12 cellular contexts compared by ENCODE assay signal in the genomic region with DNA sequence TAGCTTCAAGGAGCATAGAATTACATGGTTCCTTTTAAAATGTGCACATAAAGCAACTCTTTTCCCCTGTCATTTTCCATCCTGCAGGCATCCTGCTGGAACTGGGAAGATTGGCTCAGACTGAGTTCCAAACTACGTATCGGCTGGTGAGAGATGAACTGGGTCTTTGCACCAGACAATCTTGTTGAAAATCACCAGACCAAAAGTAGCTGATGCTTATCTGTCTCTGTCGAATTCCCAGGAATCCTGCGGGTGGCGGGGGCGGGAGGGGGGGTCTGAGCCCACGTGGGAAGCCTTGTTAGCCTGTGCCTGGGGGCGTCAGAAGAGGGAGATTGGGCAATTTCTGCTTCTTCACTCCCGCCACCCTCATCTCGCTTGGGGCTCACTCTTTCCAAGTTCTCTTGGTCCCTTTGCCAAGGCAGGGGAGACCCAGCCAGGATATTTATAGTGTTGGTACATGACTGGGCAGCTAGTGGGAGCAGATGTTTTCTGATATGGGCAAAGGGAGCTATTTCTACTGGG.
DNase-seq lines count a peak whose midpoint lies in the region; ATAC-seq and TF ChIP-seq lines count a peak whose summit lies in the region.
"Had no signal": no experiment of that assay in that cellular context is flagged by ENCODE, and none has a peak within 500 bp of the region (broad histone marks: within the 10 kb centered on the region; RNA-seq: fewer than 3 reads in every experiment).

No MANE protein-coding gene starts in this region.

- H3K27me3 Mint-ChIP-seq in MCF 10A (ENCODE audit: insufficient read depth, unreplicated experiment) = no peaks in the 10 kb centered on the region
- H3K27me3 Mint-ChIP-seq in WTC11 (ENCODE audit: low read depth) = no peaks in the 10 kb centered on the region

- no peak for TF ChIP-seq EP300 in esophagus muscularis mucosa (IDR thresholded peaks at IDR 0.05)

- peak overlapping the region in 1 of 3 donors; percentile 32 for H3K4me3 ChIP-seq in breast epithelium
- no peak overlapping the region for H3K4me3 ChIP-seq in esophagus muscularis mucosa

- peaks cover 5% of the 10 kb centered on the region for H3K36me3 Mint-ChIP-seq in MCF 10A (ENCODE audit: insufficient read depth, unreplicated experiment)
- H3K36me3 Mint-ChIP-seq in WTC11 = no peaks in the 10 kb centered on the region

- no peak for TF ChIP-seq POLR2A in breast epithelium (IDR thresholded peaks at IDR 0.05)
- TF ChIP-seq POLR2A in esophagus muscularis mucosa (IDR thresholded peaks at IDR 0.05; ENCODE audit: low read depth) = no peak

- intact Hi-C loops in breast epithelium (cut with DNase I; ENCODE audit: low total_unique reads) (no loop called here), MCF 10A (cut with micrococcal nuclease) (no loop called here), esophagus muscularis mucosa (cut with DNase I) (loop anchor here (10.0 kb wide), 1 partner anchor 74 kb away; no protein-coding TSS in a partner anchor), posterior vena cava (cut with DNase I) (no loop called here)

- BruUV-seq in MCF 10A (replicated peaks; lab: Mats Ljungman, UMichigan) = no TSS peak

- H3K36me3 ChIP-seq in breast epithelium (no peaks in the 10 kb centered on the region), esophagus muscularis mucosa (no peaks in the 10 kb centered on the region)

- POLR2A ChIA-PET in MCF 10A (lab: Yijun Ruan, JAX) = interaction anchor here (1.1 to 2.7 kb wide), 7 partner anchors 10 to 159 kb away, joined by 3 to 10 read pairs (median 8); no protein-coding TSS in a partner anchor
- POLR2A ChIA-PET in WTC11 (lab: Charles Lee) = no interaction called here

- CTCF ChIA-PET in MCF 10A (lab: Yijun Ruan, JAX) = interaction anchor here (0.9 to 2.6 kb wide), 2 partner anchors 10 to 182 kb away, joined by 3 to 7 read pairs; no protein-coding TSS in a partner anchor
- CTCF ChIA-PET in WTC11 (lab: Charles Lee) = interaction anchor here (1.4 to 1.8 kb wide), 2 partner anchors 176 to 182 kb away, joined by 4 to 5 read pairs; no protein-coding TSS in a partner anchor

- H3K27ac Mint-ChIP-seq in MCF 10A (ENCODE audit: low read depth, unreplicated experiment) (no peak overlapping the region), WTC11 (no peak overlapping the region)

- H3K9me3 ChIP-seq in breast epithelium (no peaks in the 10 kb centered on the region), esophagus muscularis mucosa (no peaks in the 10 kb centered on the region)

- peak overlapping the region; percentile 22 to 29 for H3K27ac ChIP-seq in breast epithelium
- peak overlapping the region; percentile 66 to 72 (median 67) for H3K27ac ChIP-seq in esophagus muscularis mucosa (replicated peaks in 1 of 4)

- H3K27me3 ChIP-seq in breast epithelium (no peaks in the 10 kb centered on the region), esophagus muscularis mucosa (no peaks in the 10 kb centered on the region)

- H3K9me3 Mint-ChIP-seq in MCF 10A (ENCODE audit: unreplicated experiment) (no peaks in the 10 kb centered on the region), WTC11 (no peaks in the 10 kb centered on the region)

- WGBS in esophagus muscularis mucosa = 27% methylated on average over 10 of the region's 10 CpGs

- H3K4me1 Mint-ChIP-seq in MCF 10A (ENCODE audit: insufficient read depth, unreplicated experiment) (peaks cover 12% of the 10 kb centered on the region), WTC11 (peaks cover 12% of the 10 kb centered on the region)

- no peak overlapping the region for H3K4me3 Mint-ChIP-seq in MCF 10A (ENCODE audit: unreplicated experiment)
- no peak overlapping the region for H3K4me3 Mint-ChIP-seq in WTC11

- DNase-seq in breast epithelium (ENCODE audit: low spot score in 2 of 2) (peak in 1 of 2 donors; percentile 82), MCF 10A (ENCODE audit: unreplicated experiment) (no peak), esophagus muscularis mucosa (ENCODE audit: extremely low spot score) (no peak), myocyte (ENCODE audit: low read depth) (peak; percentile 77), WTC11 (ENCODE audit: low spot score) (no peak), posterior vena cava (ENCODE audit: low spot score) (no peak), SKM-1 (lab: John Stamatoyannopoulos, UW; ENCODE audit: unreplicated experiment) (no peak)
- DNase-seq: 8988T; activated CD8-positive, alpha-beta memory T cell treated with anti-CD3 and anti-CD28 coated beads, Interleukin-2, amount 50 U/mL, for 48 hours; central memory CD4-positive, alpha-beta T cell; NCI-H510A had no signal

- H3K4me1 ChIP-seq in breast epithelium (no peaks in the 10 kb centered on the region), esophagus muscularis mucosa (peaks cover 18 to 36% (median 34%) of the 10 kb centered on the region in 4 donors)

- ATAC-seq in WTC11 = no peak
- no peak for ATAC-seq in GM21447 (IDR thresholded peaks at IDR 0.05; ENCODE audit: unreplicated experiment)

- TF ChIP-seq CTCF in breast epithelium (IDR thresholded peaks at IDR 0.05) = no peak
- no peak for TF ChIP-seq CTCF in MCF 10A (IDR thresholded peaks at IDR 0.05; ENCODE audit: unreplicated experiment)
- TF ChIP-seq CTCF in esophagus muscularis mucosa (IDR thresholded peaks at IDR 0.05) = no peak
- no peak for TF ChIP-seq CTCF in WTC11 (IDR thresholded peaks at IDR 0.05)

TF ChIP-seq in WTC11, 78 proteins besides CTCF, POLR2A, EP300 and RAD21:
- no peak for TF ChIP-seq SOX15 (CRISPR knock-in tag; IDR thresholded peaks at IDR 0.05)
- TF ChIP-seq, protein P1, sequence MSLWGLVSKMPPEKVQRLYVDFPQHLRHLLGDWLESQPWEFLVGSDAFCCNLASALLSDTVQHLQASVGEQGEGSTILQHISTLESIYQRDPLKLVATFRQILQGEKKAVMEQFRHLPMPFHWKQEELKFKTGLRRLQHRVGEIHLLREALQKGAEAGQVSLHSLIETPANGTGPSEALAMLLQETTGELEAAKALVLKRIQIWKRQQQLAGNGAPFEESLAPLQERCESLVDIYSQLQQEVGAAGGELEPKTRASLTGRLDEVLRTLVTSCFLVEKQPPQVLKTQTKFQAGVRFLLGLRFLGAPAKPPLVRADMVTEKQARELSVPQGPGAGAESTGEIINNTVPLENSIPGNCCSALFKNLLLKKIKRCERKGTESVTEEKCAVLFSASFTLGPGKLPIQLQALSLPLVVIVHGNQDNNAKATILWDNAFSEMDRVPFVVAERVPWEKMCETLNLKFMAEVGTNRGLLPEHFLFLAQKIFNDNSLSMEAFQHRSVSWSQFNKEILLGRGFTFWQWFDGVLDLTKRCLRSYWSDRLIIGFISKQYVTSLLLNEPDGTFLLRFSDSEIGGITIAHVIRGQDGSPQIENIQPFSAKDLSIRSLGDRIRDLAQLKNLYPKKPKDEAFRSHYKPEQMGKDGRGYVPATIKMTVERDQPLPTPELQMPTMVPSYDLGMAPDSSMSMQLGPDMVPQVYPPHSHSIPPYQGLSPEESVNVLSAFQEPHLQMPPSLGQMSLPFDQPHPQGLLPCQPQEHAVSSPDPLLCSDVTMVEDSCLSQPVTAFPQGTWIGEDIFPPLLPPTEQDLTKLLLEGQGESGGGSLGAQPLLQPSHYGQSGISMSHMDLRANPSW (CRISPR knock-in tag; conservative IDR thresholded peaks at IDR 0.05; ENCODE audit: low read depth) = no peak
- no peak for TF ChIP-seq SP1 (CRISPR knock-in tag; conservative IDR thresholded peaks at IDR 0.05)
- TF ChIP-seq ETV6 (CRISPR knock-in tag; IDR thresholded peaks at IDR 0.05) = no peak
- no peak for TF ChIP-seq ZNF263 (CRISPR knock-in tag; IDR thresholded peaks at IDR 0.05; ENCODE audit: low read depth)
- no peak for TF ChIP-seq NR2C2 (CRISPR knock-in tag; IDR thresholded peaks at IDR 0.05)
- TF ChIP-seq, protein P2, sequence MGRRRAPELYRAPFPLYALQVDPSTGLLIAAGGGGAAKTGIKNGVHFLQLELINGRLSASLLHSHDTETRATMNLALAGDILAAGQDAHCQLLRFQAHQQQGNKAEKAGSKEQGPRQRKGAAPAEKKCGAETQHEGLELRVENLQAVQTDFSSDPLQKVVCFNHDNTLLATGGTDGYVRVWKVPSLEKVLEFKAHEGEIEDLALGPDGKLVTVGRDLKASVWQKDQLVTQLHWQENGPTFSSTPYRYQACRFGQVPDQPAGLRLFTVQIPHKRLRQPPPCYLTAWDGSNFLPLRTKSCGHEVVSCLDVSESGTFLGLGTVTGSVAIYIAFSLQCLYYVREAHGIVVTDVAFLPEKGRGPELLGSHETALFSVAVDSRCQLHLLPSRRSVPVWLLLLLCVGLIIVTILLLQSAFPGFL (CRISPR knock-in tag; IDR thresholded peaks at IDR 0.05; ENCODE audit: borderline replicate concordance) = no peak
- TF ChIP-seq, protein P3, sequence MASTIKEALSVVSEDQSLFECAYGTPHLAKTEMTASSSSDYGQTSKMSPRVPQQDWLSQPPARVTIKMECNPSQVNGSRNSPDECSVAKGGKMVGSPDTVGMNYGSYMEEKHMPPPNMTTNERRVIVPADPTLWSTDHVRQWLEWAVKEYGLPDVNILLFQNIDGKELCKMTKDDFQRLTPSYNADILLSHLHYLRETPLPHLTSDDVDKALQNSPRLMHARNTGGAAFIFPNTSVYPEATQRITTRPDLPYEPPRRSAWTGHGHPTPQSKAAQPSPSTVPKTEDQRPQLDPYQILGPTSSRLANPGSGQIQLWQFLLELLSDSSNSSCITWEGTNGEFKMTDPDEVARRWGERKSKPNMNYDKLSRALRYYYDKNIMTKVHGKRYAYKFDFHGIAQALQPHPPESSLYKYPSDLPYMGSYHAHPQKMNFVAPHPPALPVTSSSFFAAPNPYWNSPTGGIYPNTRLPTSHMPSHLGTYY (CRISPR knock-in tag; IDR thresholded peaks at IDR 0.05) = no peak
- no peak for TF ChIP-seq RELA (CRISPR knock-in tag; IDR thresholded peaks at IDR 0.05; ENCODE audit: borderline replicate concordance)
- TF ChIP-seq IRF2 (CRISPR knock-in tag; IDR thresholded peaks at IDR 0.05; ENCODE audit: borderline replicate concordance, low read depth) = no peak
- TF ChIP-seq, protein P4, sequence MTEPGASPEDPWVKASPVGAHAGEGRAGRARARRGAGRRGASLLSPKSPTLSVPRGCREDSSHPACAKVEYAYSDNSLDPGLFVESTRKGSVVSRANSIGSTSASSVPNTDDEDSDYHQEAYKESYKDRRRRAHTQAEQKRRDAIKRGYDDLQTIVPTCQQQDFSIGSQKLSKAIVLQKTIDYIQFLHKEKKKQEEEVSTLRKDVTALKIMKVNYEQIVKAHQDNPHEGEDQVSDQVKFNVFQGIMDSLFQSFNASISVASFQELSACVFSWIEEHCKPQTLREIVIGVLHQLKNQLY (CRISPR knock-in tag; IDR thresholded peaks at IDR 0.05) = no peak
- no peak for TF ChIP-seq ATF1 (CRISPR knock-in tag; IDR thresholded peaks at IDR 0.05)
TF ChIP-seq in WTC11: peak in this region for 0.
